Comparison of ENCODE assay signal across 19 cellular contexts in genomic region chrX:153700376-153700945, GRCh38. TPM values are rescaled to one million over a fixed set of nuclear protein-coding genes. Genes with fewer than 3 reads are reported as not detected.
A peak's percentile ranks its signal among the peaks of the same experiment; 100 is the strongest.
DNase-seq lines count a peak whose midpoint lies in the region; ATAC-seq, FAIRE-seq and TF ChIP-seq lines count a peak whose summit lies in the region.
"Had no signal": no experiment of that assay in that cellular context is flagged by ENCODE, and none has a peak within 500 bp of the region (broad histone marks: within the 10 kb centered on the region; RNA-seq: fewer than 3 reads in every experiment).

No MANE protein-coding gene starts in this region.

- intact Hi-C loops in K562 (cut with micrococcal nuclease) = no loop called here
- intact Hi-C loops in left ventricle myocardium inferior (cut with micrococcal nuclease) = no loop called here
- intact Hi-C loops in sigmoid colon (cut with DNase I) = no loop called here
- intact Hi-C loops in right lobe of liver (cut with DNase I) = no loop called here

- H3K27me3 ChIP-seq in BLaER1 treated with 17β-estradiol and CSF1 and Interleukin-3, amounts not matched to agents 10 nM and 100 nM = peaks cover 81 to 99% (median 91%) of the 10 kb centered on the region in 11 experiments
- H3K27me3 ChIP-seq in K562 (ENCODE audit: control insufficient read depth in 2 of 2, insufficient read depth in 2 of 2, low read length in 2 of 2) (no peaks in the 10 kb centered on the region), left ventricle myocardium inferior (ENCODE audit: low read depth) (no peaks in the 10 kb centered on the region), sigmoid colon (no peaks in the 10 kb centered on the region), upper lobe of left lung (no peaks in the 10 kb centered on the region), right lobe of liver (no peaks in the 10 kb centered on the region)

- H3K4me1 ChIP-seq in BLaER1 treated with 17β-estradiol and CSF1 and Interleukin-3, amounts not matched to agents 10 nM and 100 nM = peaks cover 15 to 24% (median 20%) of the 10 kb centered on the region in 10 experiments
- H3K4me1 ChIP-seq in K562 (replicated peaks in 1 of 2; ENCODE audit: control insufficient read depth in 2 of 2, insufficient read depth in 2 of 2, low read length in 2 of 2) (peaks cover 0 to 7% of the 10 kb centered on the region in 2 experiments; a peak in 1 of 5 replicates), left ventricle myocardium inferior (peaks cover 48% of the 10 kb centered on the region), sigmoid colon (peaks cover 0 to 58% (median 26%) of the 10 kb centered on the region in 4 donors), upper lobe of left lung (peaks cover 0 to 8% (median 2%) of the 10 kb centered on the region in 4 donors), right lobe of liver (no peaks in the 10 kb centered on the region)

- TF ChIP-seq POLR2A in K562 (conservative IDR thresholded peaks at IDR 0.05) = no peak
- no peak for TF ChIP-seq POLR2A in sigmoid colon (IDR thresholded peaks at IDR 0.05)
- no peak for TF ChIP-seq POLR2A in GM12891 (IDR thresholded peaks at IDR 0.05; ENCODE audit: low read depth, low read length)
- no peak for TF ChIP-seq POLR2A in upper lobe of left lung (IDR thresholded peaks at IDR 0.05)
- TF ChIP-seq POLR2A in right lobe of liver (IDR thresholded peaks at IDR 0.05) = no peak

- no peak for TF ChIP-seq RAD21 in K562 (CRISPR knock-in tag; conservative IDR thresholded peaks at IDR 0.05 in 1 of 2, IDR thresholded peaks at IDR 0.05 in 1 of 2)

- peaks cover 28 to 86% (median 47%) of the 10 kb centered on the region in 11 experiments for H3K36me3 ChIP-seq in BLaER1 treated with 17β-estradiol and CSF1 and Interleukin-3, amounts not matched to agents 10 nM and 100 nM
- H3K36me3 ChIP-seq in K562 (ENCODE audit: control insufficient read depth, insufficient read depth, low read length) (peaks cover 68% of the 10 kb centered on the region; the same call in 1 of the 3 replicates), left ventricle myocardium inferior (peaks cover 4% of the 10 kb centered on the region), sigmoid colon (no peaks in the 10 kb centered on the region), upper lobe of left lung (peaks cover 0 to 64% (median 19%) of the 10 kb centered on the region in 4 donors), right lobe of liver (peaks cover 0 to 4% (median under 1%) of the 10 kb centered on the region in 4 donors)

- whole genome bisulfite sequencing in K562 (ENCODE audit: insufficient coverage, low coverage, missing lambda C conversion rate) = 85% methylated on average over 4 of the region's 15 CpGs
- WGBS in sigmoid colon, 2 donors = 25 to 63% methylated on average over 15 of the region's 15 CpGs
- 82 to 87% methylated on average over 8 to 15 of the region's 15 CpGs for WGBS in upper lobe of left lung, 2 donors
- 79% methylated on average over 7 of the region's 15 CpGs for WGBS in right lobe of liver (ENCODE audit: insufficient coverage, low coverage, low lambda C conversion rate, missing lambda C conversion rate)

- TF ChIP-seq CTCF in K562 (IDR thresholded peaks at IDR 0.05 in 2 of 3, conservative IDR thresholded peaks at IDR 0.05 in 1 of 3; ENCODE audit: insufficient read depth in 2 of 3, low read depth in 1 of 3, low read length in 3 of 3) (no peak), left ventricle myocardium inferior (IDR thresholded peaks at IDR 0.05; ENCODE audit: borderline replicate concordance) (no peak), sigmoid colon (IDR thresholded peaks at IDR 0.05) (no peak), upper lobe of left lung (IDR thresholded peaks at IDR 0.05) (no peak), right lobe of liver (IDR thresholded peaks at IDR 0.05) (no peak)

- no peak for ATAC-seq in K562
- no peak for ATAC-seq in upper lobe of left lung (ENCODE audit: low FRiP score in 2 of 2)
- ATAC-seq in right lobe of liver = no peak

- in situ Hi-C loops in K562 (cut with MboI) = no loop called here

- no peak for DNase-seq in K562 (ENCODE audit: extremely low read depth in 1 of 4, low spot score in 3 of 4)
- no peak for DNase-seq in left ventricle myocardium inferior
- no peak for DNase-seq in sigmoid colon
- no peak for DNase-seq in GM12891 (ENCODE audit: insufficient read length, low spot score)
- DNase-seq in upper lobe of left lung = no peak
- DNase-seq in retina = no peak
- no peak for DNase-seq in right lobe of liver
- DNase-seq: activated CD4-positive, alpha-beta memory T cell treated with anti-CD3 and anti-CD28 coated beads for 36 hours; activated T-cell treated with anti-CD3 and anti-CD28 coated beads, Interleukin-2, amount 50 U/mL, for 24 hours; NCI-H1048; NCI-H2029 treated with DMSO at 0.1 percent for 48 hours; NCI-H524; stimulated activated CD4-positive, alpha-beta T cell treated with anti-CD3 and anti-CD28 coated beads, Interleukin-1b, Interleukin-23, amount 100 ng/mL, for 48 hours; T-helper 2 cell; WERI-Rb-1 had no signal

- peak overlapping the region in 7 of 11 experiments; percentile 28 to 62 (median 46); a peak in 14 of 22 replicates for H3K4me2 ChIP-seq in BLaER1 treated with 17β-estradiol and CSF1 and Interleukin-3, amounts not matched to agents 10 nM and 100 nM
- no peak overlapping the region for H3K4me2 ChIP-seq in K562 (ENCODE audit: insufficient read depth, low read length)
- H3K4me2 ChIP-seq: KMS-11 had no signal

- H2AFZ ChIP-seq in K562 (ENCODE audit: low read depth, low read length) = no peak overlapping the region

- peak overlapping the region in 3 of 11 experiments; percentile 13 to 31 (median 16); a peak in 2 of 22 replicates for H3K9ac ChIP-seq in BLaER1 treated with 17β-estradiol and CSF1 and Interleukin-3, amounts not matched to agents 10 nM and 100 nM
- no peak overlapping the region for H3K9ac ChIP-seq in K562 (ENCODE audit: insufficient read depth in 1 of 2, low read depth in 2 of 2, low read length in 2 of 2)
- H3K9ac ChIP-seq: KMS-11 had no signal

- H3K4me3 ChIP-seq in BLaER1 treated with 17β-estradiol and CSF1 and Interleukin-3, amounts not matched to agents 10 nM and 100 nM = no peak overlapping the region
- H3K4me3 ChIP-seq in K562 = no peak overlapping the region
- H3K4me3 ChIP-seq in left ventricle myocardium inferior = no peak overlapping the region
- no peak overlapping the region for H3K4me3 ChIP-seq in sigmoid colon
- H3K4me3 ChIP-seq in upper lobe of left lung = no peak overlapping the region
- no peak overlapping the region for H3K4me3 ChIP-seq in right lobe of liver

- no peak for TF ChIP-seq EP300 in K562 (IDR thresholded peaks at IDR 0.05; ENCODE audit: low read length)
- no peak for TF ChIP-seq EP300 in sigmoid colon (IDR thresholded peaks at IDR 0.05)
- TF ChIP-seq EP300 in upper lobe of left lung (IDR thresholded peaks at IDR 0.05) = no peak

- H3K9me1 ChIP-seq in K562 (ENCODE audit: control insufficient read depth, insufficient read depth, low read length) = no peaks in the 10 kb centered on the region

- FAIRE-seq in K562 (lab: Jason Lieb, UNC) (no peak), GM12891 (lab: Jason Lieb, UNC) (no peak)
- FAIRE-seq: A204.1, colon had no signal

- POLR2A ChIA-PET in K562 (lab: Yijun Ruan, JAX) = no interaction called here

- TSS peak; percentile 60 for BruUV-seq in K562 (replicated peaks; lab: Mats Ljungman, UMichigan)

- H4K20me1 ChIP-seq in BLaER1 treated with 17β-estradiol and CSF1 and Interleukin-3, amounts not matched to agents 10 nM and 100 nM = peaks cover 48 to 99% (median 91%) of the 10 kb centered on the region in 11 experiments; a peak in 21 of 22 replicates
- no peaks in the 10 kb centered on the region for H4K20me1 ChIP-seq in K562 (replicated peaks; ENCODE audit: control insufficient read depth, insufficient read depth, low read length)

- H3K9me3 ChIP-seq in BLaER1 treated with 17β-estradiol and CSF1 and Interleukin-3, amounts not matched to agents 10 nM and 100 nM (replicated peaks in 1 of 11) = no peaks in the 10 kb centered on the region
- H3K9me3 ChIP-seq in K562 (replicated peaks; ENCODE audit: control insufficient read depth, insufficient read depth, low read depth, low read length) (no peaks in the 10 kb centered on the region), left ventricle myocardium inferior (replicated peaks) (no peaks in the 10 kb centered on the region), sigmoid colon (no peaks in the 10 kb centered on the region), upper lobe of left lung (no peaks in the 10 kb centered on the region), right lobe of liver (no peaks in the 10 kb centered on the region)

- no peak overlapping the region for H3K27ac ChIP-seq in BLaER1 treated with 17β-estradiol and CSF1 and Interleukin-3, amounts not matched to agents 10 nM and 100 nM
- H3K27ac ChIP-seq in K562 (ENCODE audit: extremely low read depth, low read depth, low read length) (no peak overlapping the region), left ventricle myocardium inferior (replicated peaks) (peak overlapping the region; percentile 86), sigmoid colon (peak overlapping the region; percentile 27 to 81 (median 77)), upper lobe of left lung (no peak overlapping the region), right lobe of liver (no peak overlapping the region)
- H3K27ac ChIP-seq: KMS-11, WERI-Rb-1 had no signal

- CTCF ChIA-PET in K562 (lab: Yijun Ruan, JAX; ENCODE audit: low intra/inter-chr PET ratio) = no interaction called here

- H3K79me2 ChIP-seq in K562 (ENCODE audit: control insufficient read depth, insufficient read depth, low read length) = no peaks in the 10 kb centered on the region

RNA-seq across cellular contexts. Expression of gene SLC6A8, which starts 12.7 kb away (rescaled TPM):
- total RNA-seq in K562 (2011; cell fraction: chromatin; rRNA removed; ENCODE audit: low replicate concordance) = 456 and 1,096 TPM in 2 replicates
- total RNA-seq in K562 (2011; cell fraction: nucleolus; rRNA removed) = 646 and 663 TPM in 2 replicates
- total RNA-seq in K562 (2011; cell fraction: nucleoplasm; rRNA removed) = 500 and 510 TPM in 2 replicates
- total RNA-seq in K562 (2014; rRNA removed) = 29.6 and 45.6 TPM in 2 replicates
- 24.7 and 34.3 TPM in 2 replicates for total RNA-seq in K562 (2014; rRNA removed; fragmentation: Illumina TruSeq; extraction: Trizol)
- total RNA-seq in K562 (2015; rRNA removed; fragmentation: Illumina TruSeq; extraction: Trizol) = 30.3 and 31.0 TPM in 2 replicates
- total RNA-seq in K562 (2021) = 122 and 144 TPM in 2 replicates
- 139 and 294 TPM in 2 replicates for polyA plus RNA-seq in K562 (2011; rRNA removed)
- polyA plus RNA-seq in K562 (2011; cell fraction: cytosol; rRNA removed) = 237 and 320 TPM in 2 replicates
- polyA plus RNA-seq in K562 (2011; cell fraction: nucleus; rRNA removed) = 1,046 and 1,667 TPM in 2 replicates
- polyA plus RNA-seq in K562 (2012) = 94.9 and 162 TPM in 2 replicates
- 73.5 and 87.0 TPM in 2 replicates for polyA plus RNA-seq in K562 (2014; fragmentation: Illumina TruSeq; extraction: Trizol)
- 1 to 10 TPM in 1 of 2 experiments, under 1 TPM in 1; 0.68 to 1.7 TPM for polyA plus RNA-seq in K562 (2014; fragmentation: Nextera tagmentation; extraction: Ambion mirVana)
- polyA plus RNA-seq in K562 (2014; rRNA removed) = 76.7 and 77.6 TPM in 2 replicates
- 85.5 and 108 TPM in 2 replicates for polyA minus RNA-seq in K562 (2011; rRNA and poly(A)+ RNA removed)
- polyA minus RNA-seq in K562 (2011; cell fraction: cytosol; rRNA and poly(A)+ RNA removed) = 134 and 269 TPM in 2 replicates
- polyA minus RNA-seq in K562 (2011; cell fraction: nucleus; rRNA and poly(A)+ RNA removed) = 124 and 281 TPM in 2 replicates
- total RNA-seq in left ventricle myocardium inferior = 229 TPM
- 10 to 100 TPM; 31.9 to 60.7 (median 35.1) TPM for total RNA-seq in sigmoid colon
- polyA plus RNA-seq in sigmoid colon = 100 to 1,000 TPM in 1 of 3 donors, 10 to 100 TPM in 2; 67.9 to 158 (median 70.5) TPM
- 3.0 TPM for polyA plus RNA-seq in GM12891 (2012; ENCODE audit: low read depth, missing spikeins)
- 1 to 10 TPM; 3.9 to 8.1 (median 6.1) TPM for total RNA-seq in upper lobe of left lung
- total RNA-seq in right lobe of liver = 1 to 10 TPM; 1.6 to 9.2 (median 2.9) TPM

RNA-seq across cellular contexts. Expression of gene BCAP31, which starts 23.7 kb away (rescaled TPM):
- 194 and 313 TPM in 2 replicates for total RNA-seq in K562 (2011; cell fraction: chromatin; rRNA removed; ENCODE audit: low replicate concordance)
- 389 and 398 TPM in 2 replicates for total RNA-seq in K562 (2011; cell fraction: nucleolus; rRNA removed)
- total RNA-seq in K562 (2011; cell fraction: nucleoplasm; rRNA removed) = 299 and 322 TPM in 2 replicates
- 156 and 184 TPM in 2 replicates for total RNA-seq in K562 (2014; rRNA removed)
- 206 and 225 TPM in 2 replicates for total RNA-seq in K562 (2014; rRNA removed; fragmentation: Illumina TruSeq; extraction: Trizol)
- total RNA-seq in K562 (2015; rRNA removed; fragmentation: Illumina TruSeq; extraction: Trizol) = 170 and 173 TPM in 2 replicates
- 261 and 262 TPM in 2 replicates for total RNA-seq in K562 (2021)
- 157 and 186 TPM in 2 replicates for polyA plus RNA-seq in K562 (2011; rRNA removed)
- 164 and 227 TPM in 2 replicates for polyA plus RNA-seq in K562 (2011; cell fraction: cytosol; rRNA removed)
- polyA plus RNA-seq in K562 (2011; cell fraction: nucleus; rRNA removed) = 115 and 116 TPM in 2 replicates
- 235 and 441 TPM in 2 replicates for polyA plus RNA-seq in K562 (2012)
- polyA plus RNA-seq in K562 (2014; fragmentation: Illumina TruSeq; extraction: Trizol) = 188 and 219 TPM in 2 replicates
- 100 to 1,000 TPM; 562 to 683 TPM for polyA plus RNA-seq in K562 (2014; fragmentation: Nextera tagmentation; extraction: Ambion mirVana)
- polyA plus RNA-seq in K562 (2014; rRNA removed) = 175 and 176 TPM in 2 replicates
- 177 and 181 TPM in 2 replicates for polyA minus RNA-seq in K562 (2011; rRNA and poly(A)+ RNA removed)
- polyA minus RNA-seq in K562 (2011; cell fraction: cytosol; rRNA and poly(A)+ RNA removed) = 74.4 and 86.4 TPM in 2 replicates
- 30.8 and 43.7 TPM in 2 replicates for polyA minus RNA-seq in K562 (2011; cell fraction: nucleus; rRNA and poly(A)+ RNA removed)
- total RNA-seq in left ventricle myocardium inferior = 80.8 TPM
- 100 to 1,000 TPM in 1 of 4 donors, 10 to 100 TPM in 3; 59.3 to 124 (median 70.4) TPM for total RNA-seq in sigmoid colon
- 100 to 1,000 TPM in 1 of 3 donors, 10 to 100 TPM in 2; 61.3 to 216 (median 70.9) TPM for polyA plus RNA-seq in sigmoid colon
- polyA plus RNA-seq in GM12891 (2012; ENCODE audit: low read depth, missing spikeins) = 105 TPM
- total RNA-seq in upper lobe of left lung = 100 to 1,000 TPM; 110 to 236 (median 132) TPM
- total RNA-seq in right lobe of liver = 100 to 1,000 TPM; 100 to 126 (median 107) TPM

RNA-seq across cellular contexts. Expression of gene ABCD1, which starts 24.2 kb away (rescaled TPM):
- total RNA-seq in K562 (2011; cell fraction: chromatin; rRNA removed; ENCODE audit: low replicate concordance) = 3.4 and 16.6 TPM in 2 replicates
- total RNA-seq in K562 (2011; cell fraction: nucleolus; rRNA removed) = 12.9 and 17.3 TPM in 2 replicates
- total RNA-seq in K562 (2011; cell fraction: nucleoplasm; rRNA removed) = 7.3 TPM in 2 replicates
- total RNA-seq in K562 (2014; rRNA removed) (3.9 and 6.0 TPM in 2 replicates), K562 (2014; rRNA removed; fragmentation: Illumina TruSeq; extraction: Trizol) (0.80 and 1.4 TPM in 2 replicates), K562 (2015; rRNA removed; fragmentation: Illumina TruSeq; extraction: Trizol) (2.8 and 3.1 TPM in 2 replicates), K562 (2021) (6.9 and 7.1 TPM in 2 replicates), left ventricle myocardium inferior (16.0 TPM), sigmoid colon (10 to 100 TPM; 11.0 to 21.3 (median 18.3) TPM), upper lobe of left lung (10 to 100 TPM in 5 of 6 donors, 1 to 10 TPM in 1; 9.8 to 28.1 (median 17.9) TPM), right lobe of liver (10 to 100 TPM in 4 of 6 experiments, 1 to 10 TPM in 2; 8.0 to 20.8 (median 10.9) TPM)
- polyA plus RNA-seq in K562 (2011; rRNA removed) (1.6 and 3.8 TPM in 2 replicates), K562 (2014; fragmentation: Illumina TruSeq; extraction: Trizol) (2.2 and 3.5 TPM in 2 replicates), K562 (2014; fragmentation: Nextera tagmentation; extraction: Ambion mirVana) (under 1 TPM; 0.07 to 0.18 TPM), K562 (2014; rRNA removed) (3.8 and 5.2 TPM in 2 replicates), sigmoid colon (10 to 100 TPM in 1 of 3 donors, 1 to 10 TPM in 2; 1.8 to 12.8 (median 3.2) TPM)
- 2.8 and 5.5 TPM in 2 replicates for polyA plus RNA-seq in K562 (2011; cell fraction: cytosol; rRNA removed)
- 8.7 and 16.4 TPM in 2 replicates for polyA plus RNA-seq in K562 (2011; cell fraction: nucleus; rRNA removed)
- 6.3 and 9.6 TPM in 2 replicates for polyA plus RNA-seq in K562 (2012)
- 1.8 and 2.6 TPM in 2 replicates for polyA minus RNA-seq in K562 (2011; rRNA and poly(A)+ RNA removed)
- polyA minus RNA-seq in K562 (2011; cell fraction: cytosol; rRNA and poly(A)+ RNA removed) = 4.3 and 4.4 TPM in 2 replicates
- 7.9 and 8.4 TPM in 2 replicates for polyA minus RNA-seq in K562 (2011; cell fraction: nucleus; rRNA and poly(A)+ RNA removed)
- 2.1 TPM for polyA plus RNA-seq in GM12891 (2012; ENCODE audit: low read depth, missing spikeins)

RNA-seq across cellular contexts. Expression of gene PNCK, which starts 26.8 kb away (rescaled TPM):
- total RNA-seq in K562 (2011; cell fraction: chromatin; rRNA removed; ENCODE audit: low replicate concordance) = 17.5 and 43.4 TPM in 2 replicates
- total RNA-seq in K562 (2011; cell fraction: nucleolus; rRNA removed) = 37.0 TPM in 2 replicates
- total RNA-seq in K562 (2011; cell fraction: nucleoplasm; rRNA removed) = 18.2 and 26.2 TPM in 2 replicates
- 1.3 and 1.4 TPM in 2 replicates for total RNA-seq in K562 (2014; rRNA removed)
- total RNA-seq in K562 (2014; rRNA removed; fragmentation: Illumina TruSeq; extraction: Trizol) = 0.25 and 0.48 TPM in 2 replicates
- total RNA-seq in K562 (2015; rRNA removed; fragmentation: Illumina TruSeq; extraction: Trizol) = 0.51 and 0.79 TPM in 2 replicates
- 1.9 and 2.2 TPM in 2 replicates for total RNA-seq in K562 (2021)
- 7.5 and 23.6 TPM in 2 replicates for polyA plus RNA-seq in K562 (2011; rRNA removed)
- 10.0 and 17.5 TPM in 2 replicates for polyA plus RNA-seq in K562 (2011; cell fraction: cytosol; rRNA removed)
- polyA plus RNA-seq in K562 (2011; cell fraction: nucleus; rRNA removed) = 100 and 212 TPM in 2 replicates
- 6.0 and 17.0 TPM in 2 replicates for polyA plus RNA-seq in K562 (2012)
- 1.0 and 1.2 TPM in 2 replicates for polyA plus RNA-seq in K562 (2014; fragmentation: Illumina TruSeq; extraction: Trizol)
- under 1 TPM in 1 of 2 experiments, not detected in 1; 0.13 TPM for polyA plus RNA-seq in K562 (2014; fragmentation: Nextera tagmentation; extraction: Ambion mirVana)
- polyA plus RNA-seq in K562 (2014; rRNA removed) = 1.7 and 2.5 TPM in 2 replicates
- polyA minus RNA-seq in K562 (2011; rRNA and poly(A)+ RNA removed) = 3.5 and 6.7 TPM in 2 replicates
- 2.9 and 11.2 TPM in 2 replicates for polyA minus RNA-seq in K562 (2011; cell fraction: cytosol; rRNA and poly(A)+ RNA removed)
- 20.6 and 48.3 TPM in 2 replicates for polyA minus RNA-seq in K562 (2011; cell fraction: nucleus; rRNA and poly(A)+ RNA removed)
- total RNA-seq in left ventricle myocardium inferior = 6.1 TPM
- 100 to 1,000 TPM in 1 of 4 donors, 10 to 100 TPM in 3; 33.9 to 135 (median 64.2) TPM for total RNA-seq in sigmoid colon
- polyA plus RNA-seq in sigmoid colon = 1 to 10 TPM in 1 of 3 donors, not detected in 2; 4.6 TPM
- 2.8 TPM for polyA plus RNA-seq in GM12891 (2012; ENCODE audit: low read depth, missing spikeins)
- 1 to 10 TPM in 1 of 6 donors, under 1 TPM in 1, not detected in 4; 0.47 to 5.2 TPM for total RNA-seq in upper lobe of left lung
- under 1 TPM in 1 of 6 experiments, not detected in 5; 0.86 TPM for total RNA-seq in right lobe of liver

RNA-seq across cellular contexts. Expression of gene DUSP9, which starts 53.5 kb away (rescaled TPM):
- total RNA-seq in K562 (2011; cell fraction: chromatin; rRNA removed; ENCODE audit: low replicate concordance) = 2.3 and 6.4 TPM in 2 replicates
- 6.8 and 7.3 TPM in 2 replicates for total RNA-seq in K562 (2011; cell fraction: nucleolus; rRNA removed)
- 3.4 and 3.9 TPM in 2 replicates for total RNA-seq in K562 (2011; cell fraction: nucleoplasm; rRNA removed)
- 10.6 and 17.8 TPM in 2 replicates for total RNA-seq in K562 (2014; rRNA removed)
- total RNA-seq in K562 (2014; rRNA removed; fragmentation: Illumina TruSeq; extraction: Trizol) = 2.5 and 3.2 TPM in 2 replicates
- 4.6 and 5.2 TPM in 2 replicates for total RNA-seq in K562 (2015; rRNA removed; fragmentation: Illumina TruSeq; extraction: Trizol)
- 13.0 and 14.1 TPM in 2 replicates for total RNA-seq in K562 (2021)
- polyA plus RNA-seq in K562 (2011; rRNA removed) = 8.8 and 20.5 TPM in 2 replicates
- polyA plus RNA-seq in K562 (2011; cell fraction: cytosol; rRNA removed) = 22.4 and 26.1 TPM in 2 replicates
- 11.9 and 18.7 TPM in 2 replicates for polyA plus RNA-seq in K562 (2011; cell fraction: nucleus; rRNA removed)
- polyA plus RNA-seq in K562 (2012) = 7.4 and 10.8 TPM in 2 replicates
- polyA plus RNA-seq in K562 (2014; fragmentation: Illumina TruSeq; extraction: Trizol) = 5.5 and 7.1 TPM in 2 replicates
- under 1 TPM; 0.11 to 0.31 TPM for polyA plus RNA-seq in K562 (2014; fragmentation: Nextera tagmentation; extraction: Ambion mirVana)
- polyA plus RNA-seq in K562 (2014; rRNA removed) = 8.4 and 9.2 TPM in 2 replicates
- polyA minus RNA-seq in K562 (2011; rRNA and poly(A)+ RNA removed) = 5.2 and 5.5 TPM in 2 replicates
- 7.3 and 20.2 TPM in 2 replicates for polyA minus RNA-seq in K562 (2011; cell fraction: cytosol; rRNA and poly(A)+ RNA removed)
- 2.7 and 6.7 TPM in 2 replicates for polyA minus RNA-seq in K562 (2011; cell fraction: nucleus; rRNA and poly(A)+ RNA removed)
- total RNA-seq in left ventricle myocardium inferior = not detected
- total RNA-seq in sigmoid colon = not detected
- under 1 TPM in 1 of 3 donors, not detected in 2; 0.06 TPM for polyA plus RNA-seq in sigmoid colon
- not detected for polyA plus RNA-seq in GM12891 (2012; ENCODE audit: low read depth, missing spikeins)
- total RNA-seq in upper lobe of left lung = under 1 TPM in 3 of 6 donors, not detected in 3; 0.14 to 0.44 (median 0.27) TPM
- total RNA-seq in right lobe of liver = 1 to 10 TPM in 2 of 6 experiments, under 1 TPM in 4; 0.33 to 3.9 (median 0.69) TPM

Comparison
In these comparisons a context has a peak if more than half of its experiments do, and no peak if none do; other contexts are left out.
1. H3K27ac ChIP-seq: peak in left ventricle myocardium inferior (single experiment) and sigmoid colon (4 of 4); none in BLaER1 treated with 17β-estradiol and CSF1 and Interleukin-3, amounts not matched to agents 10 nM and 100 nM (0 of 11), K562 (single experiment), upper lobe of left lung (0 of 4) and right lobe of liver (0 of 3).